Comparison of ENCODE assay signal across 10 cellular contexts in genomic region chr20:38023181-38024085, GRCh38. TPM values are rescaled to one million over a fixed set of nuclear protein-coding genes. Genes with fewer than 3 reads are reported as not detected.
DNase-seq lines count a peak whose midpoint lies in the region; ATAC-seq, FAIRE-seq and TF ChIP-seq lines count a peak whose summit lies in the region.
"Had no signal": no experiment of that assay in that cellular context is flagged by ENCODE, and none has a peak within 500 bp of the region (broad histone marks: within the 10 kb centered on the region; RNA-seq: fewer than 3 reads in every experiment).

No MANE protein-coding gene starts in this region.

- intact Hi-C loops in K562 (cut with micrococcal nuclease) = no loop called here

- peak overlapping the region in 1 of 3 experiments; percentile 8 for H3K4me3 Mint-ChIP-seq in nephron

- H3K4me2 ChIP-seq in K562 (ENCODE audit: insufficient read depth, low read length) = no peak overlapping the region

- CTCF ChIA-PET in K562 (lab: Yijun Ruan, JAX; ENCODE audit: low intra/inter-chr PET ratio) = no interaction called here

- no peaks in the 10 kb centered on the region; a peak in 1 of 5 replicates for H3K4me1 ChIP-seq in K562 (replicated peaks in 1 of 2; ENCODE audit: control insufficient read depth in 2 of 2, insufficient read depth in 2 of 2, low read length in 2 of 2)

- H3K9ac ChIP-seq in K562 (ENCODE audit: insufficient read depth in 1 of 2, low read depth in 2 of 2, low read length in 2 of 2) = no peak overlapping the region

- H3K27ac Mint-ChIP-seq in nephron = peak overlapping the region; percentile 88 to 93 (median 90)

- no peaks in the 10 kb centered on the region; the same call in 1 of the 2 replicates for H4K20me1 ChIP-seq in K562 (replicated peaks; ENCODE audit: control insufficient read depth, insufficient read depth, low read length)

- H3K4me1 Mint-ChIP-seq in nephron = peaks cover 34% of the 10 kb centered on the region

- H2AFZ ChIP-seq in K562 (ENCODE audit: low read depth, low read length) = no peak overlapping the region

- WGBS in K562 (ENCODE audit: insufficient coverage, low coverage, missing lambda C conversion rate) = 78% methylated on average over 5 of the region's 5 CpGs

- no peak overlapping the region for H3K4me3 ChIP-seq in K562

- in situ Hi-C loops in Caki2 (cut with HindIII; ENCODE audit: low pct_unique_long_range_greater_than_20kb, low sequenced_read_pairs) = no loop called here
- in situ Hi-C loops in K562 (cut with MboI) = no loop called here

- peaks cover 45% of the 10 kb centered on the region for H3K36me3 Mint-ChIP-seq in nephron (ENCODE audit: low read depth)

- H3K36me3 ChIP-seq in K562 (ENCODE audit: control insufficient read depth, insufficient read depth, low read length) = peaks cover 73% of the 10 kb centered on the region

- no peaks in the 10 kb centered on the region for H3K27me3 ChIP-seq in K562 (ENCODE audit: control insufficient read depth in 2 of 2, insufficient read depth in 2 of 2, low read length in 2 of 2)

- no peaks in the 10 kb centered on the region for H3K9me1 ChIP-seq in K562 (ENCODE audit: control insufficient read depth, insufficient read depth, low read length)

- H3K27ac ChIP-seq in K562 (ENCODE audit: extremely low read depth, low read depth, low read length) = no peak overlapping the region

- no peak for TF ChIP-seq EP300 in K562 (IDR thresholded peaks at IDR 0.05; ENCODE audit: low read length)

- H3K79me2 ChIP-seq in K562 (ENCODE audit: control insufficient read depth, insufficient read depth, low read length) = peaks cover 97% of the 10 kb centered on the region

- no peak for FAIRE-seq in K562 (lab: Jason Lieb, UNC)

- POLR2A ChIA-PET in K562 (lab: Yijun Ruan, JAX) = interaction anchor here (0.7 kb wide), 1 partner anchor 18 kb away, joined by 3 read pairs; no protein-coding TSS in a partner anchor

- DNase-seq in Caki2 (ENCODE audit: low read depth) = peak; percentile 41
- peak; percentile 95 for DNase-seq in LHCN-M2 (ENCODE audit: low read depth)
- DNase-seq in K562 (ENCODE audit: extremely low read depth in 1 of 4, low spot score in 3 of 4) = no peak
- DNase-seq in cerebellum (ENCODE audit: low spot score) = no peak
- no peak for DNase-seq in SW 1271 (lab: John Stamatoyannopoulos, UW)
- DNase-seq: NCI-H1417, occipital lobe had no signal

- H3K9me3 ChIP-seq in K562 (replicated peaks; ENCODE audit: control insufficient read depth, insufficient read depth, low read depth, low read length) = peaks cover 5% of the 10 kb centered on the region; the same call in 1 of the 2 replicates

- H3K9me3 Mint-ChIP-seq in nephron = peaks cover 7% of the 10 kb centered on the region

- ATAC-seq in K562 (no peak), GM18520 (IDR thresholded peaks at IDR 0.05; ENCODE audit: unreplicated experiment) (no peak), GM21423 (IDR thresholded peaks at IDR 0.05; ENCODE audit: unreplicated experiment) (no peak)

- no peak for TF ChIP-seq POLR2A in K562 (conservative IDR thresholded peaks at IDR 0.05)

- TF ChIP-seq CTCF in K562 (IDR thresholded peaks at IDR 0.05 in 2 of 3, conservative IDR thresholded peaks at IDR 0.05 in 1 of 3; ENCODE audit: insufficient read depth in 2 of 3, low read depth in 1 of 3, low read length in 3 of 3) (no peak), nephron (IDR thresholded peaks at IDR 0.05; ENCODE audit: unreplicated experiment in 3 of 3) (no peak)

- peaks cover 4% of the 10 kb centered on the region for H3K27me3 Mint-ChIP-seq in nephron (ENCODE audit: low read depth)

- no peak for TF ChIP-seq RAD21 in K562 (CRISPR knock-in tag; conservative IDR thresholded peaks at IDR 0.05 in 1 of 2, IDR thresholded peaks at IDR 0.05 in 1 of 2)

- BruUV-seq in K562 (replicated peaks; lab: Mats Ljungman, UMichigan) = TSS peak; percentile 8

TF ChIP-seq in K562, 482 proteins besides CTCF, POLR2A, EP300 and RAD21:
- TF ChIP-seq GABPA (tag; conservative IDR thresholded peaks at IDR 0.05; ENCODE audit: low read depth) = 0 out of 2 replicates have a peak, but pooled peaks have one; percentile 16
- no peak for TF ChIP-seq DACH1 (IDR thresholded peaks at IDR 0.05; ENCODE audit: partially characterized antibody)

RNA-seq across cellular contexts. Expression of gene TTI1, which starts 9.8 kb away (rescaled TPM):
- total RNA-seq in Caki2 (2014; rRNA removed; shearing (Covaris generic); ENCODE audit: low replicate concordance) = 28.5 and 29.5 TPM in 2 replicates
- 33.5 and 35.3 TPM in 2 replicates for total RNA-seq in LHCN-M2 (2014; rRNA removed)
- polyA plus RNA-seq in LHCN-M2 (2012) = 10.4 TPM
- 58.0 and 101 TPM in 2 replicates for total RNA-seq in K562 (2011; cell fraction: chromatin; rRNA removed; ENCODE audit: low replicate concordance)
- total RNA-seq in K562 (2011; cell fraction: nucleolus; rRNA removed) = 38.5 and 41.2 TPM in 2 replicates
- 56.0 and 65.7 TPM in 2 replicates for total RNA-seq in K562 (2011; cell fraction: nucleoplasm; rRNA removed)
- total RNA-seq in K562 (2014; rRNA removed) = 27.5 and 35.0 TPM in 2 replicates
- 47.8 and 48.8 TPM in 2 replicates for total RNA-seq in K562 (2014; rRNA removed; fragmentation: Illumina TruSeq; extraction: Trizol)
- 38.1 and 39.4 TPM in 2 replicates for total RNA-seq in K562 (2015; rRNA removed; fragmentation: Illumina TruSeq; extraction: Trizol)
- total RNA-seq in K562 (2021) = 44.5 and 45.8 TPM in 2 replicates
- 47.2 and 55.1 TPM in 2 replicates for polyA plus RNA-seq in K562 (2011; rRNA removed)
- polyA plus RNA-seq in K562 (2011; cell fraction: cytosol; rRNA removed) = 35.5 and 44.3 TPM in 2 replicates
- 34.9 and 43.0 TPM in 2 replicates for polyA plus RNA-seq in K562 (2011; cell fraction: nucleus; rRNA removed)
- polyA plus RNA-seq in K562 (2012) = 31.4 and 37.6 TPM in 2 replicates
- polyA plus RNA-seq in K562 (2014; fragmentation: Illumina TruSeq; extraction: Trizol) = 43.1 and 47.5 TPM in 2 replicates
- polyA plus RNA-seq in K562 (2014; fragmentation: Nextera tagmentation; extraction: Ambion mirVana) = 10 to 100 TPM in 1 of 2 experiments, 1 to 10 TPM in 1; 9.8 to 23.5 TPM
- polyA plus RNA-seq in K562 (2014; rRNA removed) = 29.4 and 33.7 TPM in 2 replicates
- 95.8 and 118 TPM in 2 replicates for polyA minus RNA-seq in K562 (2011; rRNA and poly(A)+ RNA removed)
- 32.4 and 42.9 TPM in 2 replicates for polyA minus RNA-seq in K562 (2011; cell fraction: cytosol; rRNA and poly(A)+ RNA removed)
- polyA minus RNA-seq in K562 (2011; cell fraction: nucleus; rRNA and poly(A)+ RNA removed) = 49.7 and 83.2 TPM in 2 replicates
- total RNA-seq in cerebellum = 34.8 TPM

RNA-seq across cellular contexts. Expression of gene RPRD1B, which starts 10.1 kb away (rescaled TPM):
- total RNA-seq in Caki2 (2014; rRNA removed; shearing (Covaris generic); ENCODE audit: low replicate concordance) = 20.0 and 22.9 TPM in 2 replicates
- 15.8 and 21.3 TPM in 2 replicates for total RNA-seq in LHCN-M2 (2014; rRNA removed)
- 8.6 TPM for polyA plus RNA-seq in LHCN-M2 (2012)
- 55.4 and 146 TPM in 2 replicates for total RNA-seq in K562 (2011; cell fraction: chromatin; rRNA removed; ENCODE audit: low replicate concordance)
- total RNA-seq in K562 (2011; cell fraction: nucleolus; rRNA removed) = 28.3 and 40.1 TPM in 2 replicates
- 75.1 and 120 TPM in 2 replicates for total RNA-seq in K562 (2011; cell fraction: nucleoplasm; rRNA removed)
- 24.4 and 28.0 TPM in 2 replicates for total RNA-seq in K562 (2014; rRNA removed)
- total RNA-seq in K562 (2014; rRNA removed; fragmentation: Illumina TruSeq; extraction: Trizol) = 21.8 and 24.4 TPM in 2 replicates
- total RNA-seq in K562 (2015; rRNA removed; fragmentation: Illumina TruSeq; extraction: Trizol) = 23.0 and 24.2 TPM in 2 replicates
- total RNA-seq in K562 (2021) = 34.8 and 36.9 TPM in 2 replicates
- polyA plus RNA-seq in K562 (2011; rRNA removed) = 29.5 and 39.2 TPM in 2 replicates
- polyA plus RNA-seq in K562 (2011; cell fraction: cytosol; rRNA removed) = 21.4 and 25.5 TPM in 2 replicates
- 27.3 and 36.1 TPM in 2 replicates for polyA plus RNA-seq in K562 (2011; cell fraction: nucleus; rRNA removed)
- 18.9 and 19.1 TPM in 2 replicates for polyA plus RNA-seq in K562 (2012)
- polyA plus RNA-seq in K562 (2014; fragmentation: Illumina TruSeq; extraction: Trizol) = 30.5 and 43.0 TPM in 2 replicates
- polyA plus RNA-seq in K562 (2014; fragmentation: Nextera tagmentation; extraction: Ambion mirVana) = 1 to 10 TPM; 5.5 to 8.2 TPM
- polyA plus RNA-seq in K562 (2014; rRNA removed) = 30.4 and 35.4 TPM in 2 replicates
- 39.0 and 39.6 TPM in 2 replicates for polyA minus RNA-seq in K562 (2011; rRNA and poly(A)+ RNA removed)
- 26.3 and 34.9 TPM in 2 replicates for polyA minus RNA-seq in K562 (2011; cell fraction: cytosol; rRNA and poly(A)+ RNA removed)
- polyA minus RNA-seq in K562 (2011; cell fraction: nucleus; rRNA and poly(A)+ RNA removed) = 40.5 and 59.6 TPM in 2 replicates
- total RNA-seq in cerebellum = 33.8 TPM

Comparison
In these comparisons a context has a peak if more than half of its experiments do, and no peak if none do; other contexts are left out.
1. DNase-seq: peak in Caki2 (single experiment) and LHCN-M2 (single experiment); none in K562 (0 of 4), cerebellum (single experiment) and SW 1271 (0 of 2).